In genomic region chr13:81197483-81197882, GRCh38 we compare ENCODE assay signal across 23 cellular contexts.
"Had no signal": no experiment of that assay in that cellular context is flagged by ENCODE, and none has a peak within 500 bp of the region (broad histone marks: within the 10 kb centered on the region; RNA-seq: fewer than 3 reads in every experiment).

No MANE protein-coding gene starts in this region.

- H3K4me1 Mint-ChIP-seq: endodermal cell had no signal

- H3K27ac ChIP-seq: colonic mucosa, epithelial cell of prostate, esophagus squamous epithelium, gastrocnemius medialis, heart right ventricle, left lung, lower lobe of right lung had no signal

- H3K27ac Mint-ChIP-seq: dendritic cell treated with granulocyte-macrophage colony-stimulating factor and Interleukin-4, amounts not matched to agents 40 ng/mL and 50 ng/mL, for 4 days; effector memory CD8-positive, alpha-beta T cell; endodermal cell; mesothelial cell of epicardium had no signal

- H3K27me3 Mint-ChIP-seq: dendritic cell treated with granulocyte-macrophage colony-stimulating factor and Interleukin-4, amounts not matched to agents 40 ng/mL and 50 ng/mL, for 4 days; effector memory CD8-positive, alpha-beta T cell had no signal

- H3K27me3 ChIP-seq: colonic mucosa, esophagus squamous epithelium, gastrocnemius medialis, heart right ventricle, left lung had no signal

- H3K9me3 ChIP-seq: colonic mucosa, gastrocnemius medialis, lower lobe of right lung had no signal

- ATAC-seq: effector memory CD8-positive, alpha-beta T cell; esophagus mucosa; gastrocnemius medialis; heart right ventricle; left cardiac atrium; left lung; left ventricle myocardium superior; lower lobe of right lung had no signal

- H3K36me3 ChIP-seq: colonic mucosa, esophagus squamous epithelium, gastrocnemius medialis, heart right ventricle, left lung, lower lobe of right lung had no signal

- H3K4me3 ChIP-seq: colonic mucosa, esophagus squamous epithelium, gastrocnemius medialis, heart right ventricle, left lung, lower lobe of right lung had no signal

- DNase-seq: colonic mucosa; cortex of kidney; effector CD8-positive, alpha-beta T cell; effector memory CD8-positive, alpha-beta T cell; endodermal cell; erythroblast; esophagus squamous epithelium; foreskin fibroblast; foreskin melanocyte; gastrocnemius medialis; glutamatergic neuron; head of caudate nucleus; heart right ventricle; hippocampal formation; left cardiac atrium; left lung; left ventricle myocardium superior; lower lobe of right lung; mesenchymal stem cell had no signal

- H3K4me1 ChIP-seq: colonic mucosa, esophagus squamous epithelium, gastrocnemius medialis, heart right ventricle, left lung, lower lobe of right lung had no signal

- H3K4me3 Mint-ChIP-seq: dendritic cell treated with granulocyte-macrophage colony-stimulating factor and Interleukin-4, amounts not matched to agents 40 ng/mL and 50 ng/mL, for 4 days; effector memory CD8-positive, alpha-beta T cell; endodermal cell; mesothelial cell of epicardium had no signal
